16 cellular contexts compared by ENCODE assay signal in genomic region chr7:11779864-11780263, GRCh38. TPM values are rescaled to one million over a fixed set of nuclear protein-coding genes. Genes with fewer than 3 reads are reported as not detected.
DNase-seq lines count a peak whose midpoint lies in the region; ATAC-seq and TF ChIP-seq lines count a peak whose summit lies in the region.
"Had no signal": no experiment of that assay in that cellular context is flagged by ENCODE, and none has a peak within 500 bp of the region (broad histone marks: within the 10 kb centered on the region; RNA-seq: fewer than 3 reads in every experiment).

No MANE protein-coding gene starts in this region.

- H3K9me3 ChIP-seq in Panc1 (ENCODE audit: control insufficient read depth, insufficient read depth, low read depth, low read length) (peaks cover 8% of the 10 kb centered on the region; the same call in 1 of the 2 replicates), A673 (ENCODE audit: low read depth, low read length, poor library complexity, severe bottlenecking) (no peaks in the 10 kb centered on the region), tibial nerve (no peaks in the 10 kb centered on the region)
- H3K9me3 ChIP-seq: BLaER1 treated with 17β-estradiol and CSF1 and Interleukin-3, amounts not matched to agents 10 nM and 100 nM; HAP-1 had no signal

- no peak for TF ChIP-seq EP300 in tibial nerve (IDR thresholded peaks at IDR 0.05)

- POLR2A ChIA-PET in Panc1 (lab: Charles Lee), result no interaction called here
- POLR2A ChIA-PET in A673 (lab: Charles Lee; ENCODE audit: low non-redundant PET), result no interaction called here

- no peak for TF ChIP-seq CTCF in Panc1 (IDR thresholded peaks at IDR 0.05)
- no peak for TF ChIP-seq CTCF in glutamatergic neuron (IDR thresholded peaks at IDR 0.05; ENCODE audit: partially characterized antibody, unreplicated experiment)
- no peak for TF ChIP-seq CTCF in A673 (conservative IDR thresholded peaks at IDR 0.05; ENCODE audit: low read depth, low read length)
- TF ChIP-seq CTCF in tibial nerve (IDR thresholded peaks at IDR 0.05), result no peak

- H3K4me1 ChIP-seq in Panc1 (ENCODE audit: control insufficient read depth, insufficient read depth, low read length) (peaks cover 22% of the 10 kb centered on the region), A673 (ENCODE audit: insufficient read depth, low read length, poor library complexity, severe bottlenecking) (peaks cover 6% of the 10 kb centered on the region), tibial nerve (no peaks in the 10 kb centered on the region)

- peak overlapping the region; percentile 36 for H3K27ac Mint-ChIP-seq in glutamatergic neuron (ENCODE audit: unreplicated experiment)
- H3K27ac Mint-ChIP-seq: CD8-positive, alpha-beta T cell; IgD-negative memory B cell had no signal

- H3K27me3 Mint-ChIP-seq in glutamatergic neuron (ENCODE audit: unreplicated experiment), result peaks cover 2% of the 10 kb centered on the region
- H3K27me3 Mint-ChIP-seq: IgD-negative memory B cell had no signal

- DNase-seq in KBM-7, result peak; percentile 20
- no peak for DNase-seq in Panc1 (ENCODE audit: low read depth, low spot score)
- no peak for DNase-seq in glutamatergic neuron
- no peak for DNase-seq in A673 (ENCODE audit: low spot score)
- DNase-seq in tibial nerve (ENCODE audit: low spot score in 2 of 2), result no peak
- no peak for DNase-seq in activated gamma-delta T cell (lab: John Stamatoyannopoulos, UW)
- DNase-seq: Calu3; CD8-positive, alpha-beta T cell; DND-41; EL had no signal

- in situ Hi-C loops in KBM-7 (cut with MboI; ENCODE audit: low pct_unique_long_range_greater_than_20kb, low sequenced_read_pairs), result no loop called here
- in situ Hi-C loops in Panc1 (cut with HindIII; ENCODE audit: low pct_unique_long_range_greater_than_20kb, low sequenced_read_pairs), result no loop called here

- peaks cover 43% of the 10 kb centered on the region for H3K4me1 Mint-ChIP-seq in glutamatergic neuron (ENCODE audit: low read depth, unreplicated experiment)

- no peaks in the 10 kb centered on the region for H3K36me3 Mint-ChIP-seq in glutamatergic neuron (ENCODE audit: unreplicated experiment)
- H3K36me3 Mint-ChIP-seq: CD8-positive, alpha-beta T cell; IgD-negative memory B cell had no signal

- H3K27ac ChIP-seq in Panc1 (ENCODE audit: low read length) (peak overlapping the region; percentile 75), A673 (ENCODE audit: low read depth, low read length, poor library complexity, severe bottlenecking) (no peak overlapping the region), tibial nerve (no peak overlapping the region)
- H3K27ac ChIP-seq: BLaER1 treated with 17β-estradiol and CSF1 and Interleukin-3, amounts not matched to agents 10 nM and 100 nM had no signal

- H3K9me3 Mint-ChIP-seq in glutamatergic neuron (ENCODE audit: unreplicated experiment), result no peaks in the 10 kb centered on the region
- H3K9me3 Mint-ChIP-seq: IgD-negative memory B cell had no signal

- H3K4me3 ChIP-seq in Panc1 (ENCODE audit: low read depth in 2 of 2, low read length in 2 of 2), result no peak overlapping the region
- H3K4me3 ChIP-seq in A673 (ENCODE audit: low read depth, low read length, poor library complexity, severe bottlenecking), result no peak overlapping the region
- no peak overlapping the region for H3K4me3 ChIP-seq in tibial nerve
- H3K4me3 ChIP-seq: BLaER1 treated with 17β-estradiol and CSF1 and Interleukin-3, amounts not matched to agents 10 nM and 100 nM; GM12878; HAP-1 had no signal

- no peak for ATAC-seq in Panc1
- ATAC-seq: CD8-positive, alpha-beta T cell; GM12878; HepG2 had no signal

- H3K27me3 ChIP-seq in Panc1 (ENCODE audit: control insufficient read depth, insufficient read depth, low read length) (no peaks in the 10 kb centered on the region), A673 (replicated peaks; ENCODE audit: insufficient read depth, low read depth, low read length, poor library complexity) (no peaks in the 10 kb centered on the region), tibial nerve (no peaks in the 10 kb centered on the region)
- H3K27me3 ChIP-seq: BLaER1 treated with 17β-estradiol and CSF1 and Interleukin-3, amounts not matched to agents 10 nM and 100 nM had no signal

- H3K36me3 ChIP-seq in Panc1 (ENCODE audit: control insufficient read depth, insufficient read depth, low read length) (no peaks in the 10 kb centered on the region), A673 (ENCODE audit: insufficient read depth, low read length, poor library complexity, severe bottlenecking) (no peaks in the 10 kb centered on the region), tibial nerve (no peaks in the 10 kb centered on the region)
- H3K36me3 ChIP-seq: BLaER1 treated with 17β-estradiol and CSF1 and Interleukin-3, amounts not matched to agents 10 nM and 100 nM; HAP-1 had no signal

- 62 to 65% methylated on average over 3 of the region's 3 CpGs for WGBS in tibial nerve, 2 donors

- intact Hi-C loops in Panc1 (cut with micrococcal nuclease; ENCODE audit: unreplicated experiment), result no loop called here
- intact Hi-C loops in A673 (cut with micrococcal nuclease; ENCODE audit: unreplicated experiment), result no loop called here

- no TSS peak for BruUV-seq in Panc1 (replicated peaks; lab: Mats Ljungman, UMichigan)
- BruUV-seq in A673 (replicated peaks; lab: Mats Ljungman, UMichigan), result no TSS peak

- no peak for TF ChIP-seq POLR2A in tibial nerve (IDR thresholded peaks at IDR 0.05)

- CTCF ChIA-PET in Panc1 (lab: Charles Lee) (no interaction called here), A673 (lab: Charles Lee) (no interaction called here)

- no peak overlapping the region for H3K4me3 Mint-ChIP-seq in glutamatergic neuron (ENCODE audit: unreplicated experiment)
- H3K4me3 Mint-ChIP-seq: CD8-positive, alpha-beta T cell; IgD-negative memory B cell had no signal

RNA-seq across cellular contexts. Expression of gene THSD7A, which starts 52.1 kb away (rescaled TPM):
- 38.6 TPM for total RNA-seq in Panc1 (2021; ENCODE audit: unreplicated experiment)
- 22.8 TPM for polyA plus RNA-seq in Panc1 (2012; ENCODE audit: insufficient read length)
- total RNA-seq in glutamatergic neuron (ENCODE audit: unreplicated experiment), result 211 TPM
- 0.55 and 0.64 TPM in 2 replicates for total RNA-seq in A673 (2021)
- total RNA-seq in tibial nerve, result 10 to 100 TPM; 11.4 to 24.7 (median 15.2) TPM
- total RNA-seq: CD8-positive, alpha-beta T cell; G401; GM12878 had no signal
- polyA plus RNA-seq: IgD-negative memory B cell had no signal
